2 cellular contexts compared by ENCODE assay signal in genomic region chr7:97018126-97018601, GRCh38.
TF ChIP-seq lines count a peak whose summit lies in the region.

No MANE protein-coding gene starts in this region.

TF ChIP-seq in HepG2, 621 proteins besides CTCF, POLR2A, EP300 and RAD21:
- TF ChIP-seq ZFP36L2 (CRISPR knock-in tag; IDR thresholded peaks at IDR 0.05) (no peak), KLF6 (CRISPR knock-in tag; IDR thresholded peaks at IDR 0.05) (no peak), HNF1B (CRISPR knock-in tag; IDR thresholded peaks at IDR 0.05) (no peak), MATR3 (CRISPR knock-in tag; IDR thresholded peaks at IDR 0.05) (no peak), ATF3 (CRISPR knock-in tag; IDR thresholded peaks at IDR 0.05) (no peak), PREB (CRISPR knock-in tag; IDR thresholded peaks at IDR 0.05) (no peak), SRSF4 (IDR thresholded peaks at IDR 0.05; ENCODE audit: low read depth, low read length, poor library complexity, severe bottlenecking) (no peak), CC2D1A (CRISPR knock-in tag; IDR thresholded peaks at IDR 0.05) (no peak), ZZZ3 (CRISPR knock-in tag; IDR thresholded peaks at IDR 0.05; ENCODE audit: borderline replicate concordance) (no peak), NFIB (CRISPR knock-in tag; IDR thresholded peaks at IDR 0.05; ENCODE audit: borderline replicate concordance) (no peak), ZNF710 (CRISPR knock-in tag; IDR thresholded peaks at IDR 0.05; ENCODE audit: borderline replicate concordance) (no peak), CEBPB (IDR thresholded peaks at IDR 0.05; ENCODE audit: borderline replicate concordance, low read depth, low read length) (no peak), RNF219 (CRISPR knock-in tag; IDR thresholded peaks at IDR 0.05) (no peak), ZNF350 (CRISPR knock-in tag; IDR thresholded peaks at IDR 0.05; ENCODE audit: borderline replicate concordance, low read depth) (no peak), ZNF629 (CRISPR knock-in tag; conservative IDR thresholded peaks at IDR 0.05) (no peak), RARG (CRISPR knock-in tag; IDR thresholded peaks at IDR 0.05; ENCODE audit: low read depth) (no peak)
TF ChIP-seq in HepG2: peak in this region for 0.

TF ChIP-seq in endothelial cell of umbilical vein, 7 proteins besides CTCF, POLR2A, EP300 and RAD21:
- no peak for TF ChIP-seq MYC (IDR thresholded peaks at IDR 0.05; ENCODE audit: low read depth, low read length)
- peak; percentile 97 for TF ChIP-seq EZH2 (IDR thresholded peaks at IDR 0.05; ENCODE audit: borderline replicate concordance, low read depth, low read length, severe bottlenecking)
TF ChIP-seq in endothelial cell of umbilical vein: peak in this region for 1.
